9 cellular contexts compared by ENCODE assay signal in the genomic region with DNA sequence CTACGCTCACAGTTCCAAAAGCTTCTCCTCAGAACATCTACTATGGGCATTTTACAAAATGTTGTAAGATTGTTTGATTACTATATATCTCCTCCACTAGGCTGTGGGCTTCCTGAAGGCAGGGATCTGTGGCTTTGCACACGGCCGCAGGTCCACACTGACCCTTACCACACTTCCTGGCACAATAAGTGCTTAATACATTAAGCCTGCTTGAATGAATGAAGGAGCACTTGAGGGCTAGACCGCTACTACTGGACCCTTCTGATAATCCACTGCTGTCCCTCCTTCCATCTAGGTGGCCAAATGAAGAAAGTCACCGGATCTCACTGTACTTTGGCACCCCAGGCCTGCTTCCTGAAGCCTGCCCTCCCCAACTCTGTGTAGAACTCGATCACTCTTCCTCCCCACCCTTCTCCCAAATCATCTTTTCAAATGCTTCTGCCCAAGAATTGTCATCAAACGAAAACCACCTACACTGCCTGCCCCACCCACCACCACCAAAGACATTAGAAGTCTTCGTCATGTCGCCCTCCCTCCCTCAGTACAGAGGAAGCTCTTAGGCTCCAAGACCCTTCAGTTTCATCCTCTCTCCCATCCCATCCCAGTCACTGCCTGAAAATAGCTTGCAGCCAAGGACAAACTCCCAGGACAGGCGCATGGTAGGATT. TPM values are rescaled to one million over a fixed set of nuclear protein-coding genes. Genes with fewer than 3 reads are reported as not detected.
DNase-seq lines count a peak whose midpoint lies in the region; ATAC-seq and TF ChIP-seq lines count a peak whose summit lies in the region.
"Had no signal": no experiment of that assay in that cellular context is flagged by ENCODE, and none has a peak within 500 bp of the region (broad histone marks: within the 10 kb centered on the region; RNA-seq: fewer than 3 reads in every experiment).

No MANE protein-coding gene starts in this region.

- H3K9me3 Mint-ChIP-seq in activated CD8-positive, alpha-beta T cell treated with anti-CD3 and anti-CD28 coated beads for 36 hours = no peaks in the 10 kb centered on the region

- H3K27me3 ChIP-seq in right atrium auricular region = no peaks in the 10 kb centered on the region

- H3K27me3 Mint-ChIP-seq in activated CD8-positive, alpha-beta T cell treated with anti-CD3 and anti-CD28 coated beads for 36 hours = no peaks in the 10 kb centered on the region

- POLR2A ChIA-PET in activated CD8-positive, alpha-beta T cell treated with anti-CD3 and anti-CD28 coated beads for 36 hours (lab: Charles Lee) = interaction anchor here (1.3 to 3.3 kb wide), 4 partner anchors 20 to 62 kb away, joined by 3 to 11 read pairs (median 4); no protein-coding TSS in a partner anchor

- TF ChIP-seq CTCF in HFF-Myc (IDR thresholded peaks at IDR 0.05; ENCODE audit: low read depth, low read length, missing control alignments) (no peak), right atrium auricular region (IDR thresholded peaks at IDR 0.05) (peak in 1 of 2 donors; percentile 9), GM13977 (IDR thresholded peaks at IDR 0.05; ENCODE audit: extremely low read depth, insufficient read depth, missing control alignments) (no peak)
- peak; percentile 19 for TF ChIP-seq CTCF in activated CD8-positive, alpha-beta T cell treated with anti-CD3 and anti-CD28 coated beads for 36 hours (IDR thresholded peaks at IDR 0.05)

- H3K4me1 Mint-ChIP-seq in activated CD8-positive, alpha-beta T cell treated with anti-CD3 and anti-CD28 coated beads for 36 hours (ENCODE audit: low read depth) = peaks cover 45% of the 10 kb centered on the region

- CTCF ChIA-PET in activated CD8-positive, alpha-beta T cell treated with anti-CD3 and anti-CD28 coated beads for 36 hours (lab: Charles Lee) = interaction anchor here (0.7 to 9.9 kb wide), 14 partner anchors 8 to 252 kb away, joined by 3 to 123 read pairs (median 5); partner anchors contain the start of gene STAT6

- intact Hi-C loops in activated CD8-positive, alpha-beta T cell treated with anti-CD3 and anti-CD28 coated beads for 36 hours (cut with micrococcal nuclease) = loop anchor here (5.0 kb wide), 1 partner anchor 105 kb away; the partner anchor contains the start of gene STAT6

- in situ Hi-C loops in GM13977 (cut with MboI; ENCODE audit: low pct_unique_long_range_greater_than_20kb, low sequenced_read_pairs, unreplicated experiment) = loop anchor here (10.0 kb wide), 1 partner anchor 168 kb away; no protein-coding TSS in a partner anchor

- H3K4me3 ChIP-seq in HFF-Myc (replicated peaks; ENCODE audit: low read depth, low read length) (peak overlapping the region; percentile 14; the same call in 1 of the 2 replicates), right atrium auricular region (peak overlapping the region; percentile 90 to 96)

- ATAC-seq in activated CD8-positive, alpha-beta T cell treated with anti-CD3 and anti-CD28 coated beads for 36 hours = peak; percentile 4
- ATAC-seq in stimulated activated naive CD8-positive, alpha-beta T cell treated with anti-CD3 and anti-CD28 coated beads, Interleukin-15, Interleukin-2, amounts not matched to agents 100 U/mL and 50 U/mL, for 24 hours = no peak
- no peak for ATAC-seq in HG02885 (IDR thresholded peaks at IDR 0.05; ENCODE audit: poor library complexity, unreplicated experiment)

- H3K36me3 Mint-ChIP-seq in activated CD8-positive, alpha-beta T cell treated with anti-CD3 and anti-CD28 coated beads for 36 hours (ENCODE audit: low read depth) = peaks cover 23% of the 10 kb centered on the region

- H3K9me3 ChIP-seq in right atrium auricular region = no peaks in the 10 kb centered on the region
- H3K9me3 ChIP-seq: neutrophil had no signal

- H3K36me3 ChIP-seq in right atrium auricular region = peaks cover 26% of the 10 kb centered on the region

- H3K4me1 ChIP-seq in right atrium auricular region = peaks cover 0 to 25% of the 10 kb centered on the region in 2 donors

- H3K27ac Mint-ChIP-seq in activated CD8-positive, alpha-beta T cell treated with anti-CD3 and anti-CD28 coated beads for 36 hours = peak overlapping the region; percentile 68

- peak overlapping the region; percentile 68 for H3K4me3 Mint-ChIP-seq in activated CD8-positive, alpha-beta T cell treated with anti-CD3 and anti-CD28 coated beads for 36 hours

- no peak for DNase-seq in HFF-Myc (ENCODE audit: extremely low read depth, low read depth)
- DNase-seq in activated CD8-positive, alpha-beta T cell treated with anti-CD3 and anti-CD28 coated beads for 36 hours = peak; percentile 52
- no peak for DNase-seq in right atrium auricular region (ENCODE audit: low spot score)
- peak; percentile 34 for DNase-seq in stimulated activated naive CD8-positive, alpha-beta T cell treated with anti-CD3 and anti-CD28 coated beads, Interleukin-15, Interleukin-2, amounts not matched to agents 100 U/mL and 50 U/mL, for 24 hours
- DNase-seq in GM13977 (ENCODE audit: low spot score) = no peak
- no peak for DNase-seq in activated effector memory CD4-positive, alpha-beta T cell treated with Interleukin-2 at 50 U/mL for 16 hours
- DNase-seq in A172 (ENCODE audit: low spot score) = no peak

- H3K27ac ChIP-seq in right atrium auricular region = peak overlapping the region in 1 of 2 donors; percentile 41
- H3K27ac ChIP-seq: neutrophil had no signal

RNA-seq across cellular contexts. Expression of gene ZBTB39, which starts 0.6 kb away (rescaled TPM):
- total RNA-seq in activated CD8-positive, alpha-beta T cell treated with anti-CD3 and anti-CD28 coated beads for 36 hours = 1 to 10 TPM; 5.1 to 5.5 TPM
- total RNA-seq in right atrium auricular region = 1 to 10 TPM; 3.0 to 5.9 TPM
- 3.7 and 4.7 TPM in 2 replicates for total RNA-seq in A172 (2014; rRNA removed; shearing (Covaris generic))

RNA-seq across cellular contexts. Expression of gene TAC3, which starts 9.4 kb away (rescaled TPM):
- under 1 TPM; 0.34 to 0.54 TPM for total RNA-seq in activated CD8-positive, alpha-beta T cell treated with anti-CD3 and anti-CD28 coated beads for 36 hours
- total RNA-seq in right atrium auricular region = not detected
- not detected in 2 replicates for total RNA-seq in A172 (2014; rRNA removed; shearing (Covaris generic))

RNA-seq across cellular contexts. Expression of gene MYO1A, which starts 43.0 kb away (rescaled TPM):
- total RNA-seq in activated CD8-positive, alpha-beta T cell treated with anti-CD3 and anti-CD28 coated beads for 36 hours = 1 to 10 TPM; 2.1 to 2.6 TPM
- under 1 TPM in 1 of 2 donors, not detected in 1; 0.08 TPM for total RNA-seq in right atrium auricular region
- not detected in 2 replicates for total RNA-seq in A172 (2014; rRNA removed; shearing (Covaris generic))

RNA-seq across cellular contexts. Expression of gene RDH16, which starts 49.5 kb away (rescaled TPM):
- under 1 TPM; 0.34 to 0.36 TPM for total RNA-seq in activated CD8-positive, alpha-beta T cell treated with anti-CD3 and anti-CD28 coated beads for 36 hours
- total RNA-seq in right atrium auricular region = under 1 TPM in 1 of 2 donors, not detected in 1; 0.16 TPM
- total RNA-seq in A172 (2014; rRNA removed; shearing (Covaris generic)) = not detected in 2 replicates

Comparison
In these comparisons a context has a peak if more than half of its experiments do, and no peak if none do; other contexts are left out.
1. DNase-seq: peak in activated CD8-positive, alpha-beta T cell treated with anti-CD3 and anti-CD28 coated beads for 36 hours (single experiment) and stimulated activated naive CD8-positive, alpha-beta T cell treated with anti-CD3 and anti-CD28 coated beads, Interleukin-15, Interleukin-2, amounts not matched to agents 100 U/mL and 50 U/mL, for 24 hours (single experiment); none in HFF-Myc (single experiment), right atrium auricular region (single experiment), GM13977 (single experiment), activated effector memory CD4-positive, alpha-beta T cell treated with Interleukin-2 at 50 U/mL for 16 hours (single experiment) and A172 (single experiment).